In the genomic region with DNA sequence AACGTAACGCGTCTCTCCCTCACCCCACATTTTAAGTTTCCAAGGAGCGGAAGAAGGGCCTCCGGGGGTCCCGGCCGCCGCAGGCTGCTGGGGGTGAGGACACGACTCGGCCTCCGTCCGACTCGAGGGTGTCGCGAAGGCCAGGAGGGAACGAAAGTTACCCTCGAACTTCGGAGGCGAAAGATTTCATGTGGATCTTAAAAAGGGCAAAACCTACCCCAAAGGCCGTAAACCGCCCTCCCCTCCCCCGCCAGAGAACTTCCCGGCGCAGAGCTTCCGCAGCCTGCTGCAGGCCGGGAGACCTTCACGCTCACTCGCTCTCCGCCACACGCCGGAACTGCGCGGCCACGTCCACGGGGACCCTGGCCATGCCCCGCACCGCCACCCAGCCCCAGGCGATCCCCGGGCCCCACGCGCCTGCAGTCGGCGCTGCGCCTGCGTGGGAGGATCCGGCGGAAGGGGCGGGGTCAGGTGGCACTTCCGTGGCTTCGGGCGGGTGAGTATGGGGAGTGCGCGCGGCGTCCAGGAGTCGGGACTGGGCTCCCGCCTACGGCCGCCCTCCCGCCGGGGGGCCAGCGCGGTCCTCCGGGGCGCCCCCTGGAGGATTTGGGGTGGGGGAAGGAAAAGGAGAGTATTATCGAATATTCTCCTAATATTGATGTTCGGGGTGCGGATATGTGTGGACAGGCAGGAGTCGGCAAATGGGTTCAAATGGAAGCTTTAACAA, we compare ENCODE assay signal across 8 cellular contexts. TPM values are rescaled to one million over a fixed set of nuclear protein-coding genes. Genes with fewer than 3 reads are reported as not detected.
DNase-seq lines count a peak whose midpoint lies in the region; ATAC-seq and TF ChIP-seq lines count a peak whose summit lies in the region.

A gene (plus strand): TSS at position 474 of the 727 bp plus-strand sequence. CDS start 19,755 bp downstream, outside the sequence.

- ATAC-seq in GM18867 (IDR thresholded peaks at IDR 0.05; ENCODE audit: unreplicated experiment) (peak; percentile 87), HG03103 (IDR thresholded peaks at IDR 0.05; ENCODE audit: low read depth, unreplicated experiment) (peak; percentile 86), WTC11 (peak; percentile 98)

- H3K27ac ChIP-seq in AG04450 (ENCODE audit: low read depth, low read length), result peak within 1 kb of the TSS; percentile 88

- peaks cover 39% of the 10 kb centered on the region for H3K4me1 Mint-ChIP-seq in WTC11

- H3K27me3 ChIP-seq in AG04450 (ENCODE audit: control insufficient read depth, insufficient read depth, low read length), result no peaks in the 10 kb centered on the region

- DNase-seq in AG04450 (ENCODE audit: low read depth, low spot score), result peak; percentile 77
- peak; percentile 92 for DNase-seq in NCI-H2227 (lab: John Stamatoyannopoulos, UW; ENCODE audit: unreplicated experiment)
- DNase-seq in WTC11 (ENCODE audit: low spot score), result peak; percentile 88
- peak; percentile 92 to 96 for DNase-seq in cardiac fibroblast (ENCODE audit: low read depth in 2 of 2)
- DNase-seq in inferior parietal cortex (ENCODE audit: extremely low spot score), result peak; percentile 92
- peak; percentile 92 to 94 for DNase-seq in stimulated activated CD4-positive, alpha-beta T cell treated with anti-CD3 and anti-CD28 coated beads, Interleukin-12 subunit alpha, Interleukin-12 subunit beta, amount 100 ng/mL, for 24 hours (ENCODE audit: low read depth in 2 of 2)

- POLR2A ChIA-PET in AG04450 (lab: Yijun Ruan, JAX), result interaction anchor here (1.0 to 1.3 kb wide), 2 partner anchors 114 to 116 kb away, joined by 3 read pairs; no protein-coding TSS in a partner anchor
- POLR2A ChIA-PET in WTC11 (lab: Charles Lee), result no interaction called here

- H3K9me3 Mint-ChIP-seq in WTC11, result peaks cover 19% of the 10 kb centered on the region

- H3K9me3 ChIP-seq in AG04450 (ENCODE audit: control insufficient read depth, insufficient read depth, low read length), result no peaks in the 10 kb centered on the region

- peak within 1 kb of the TSS; percentile 89 for H3K4me3 ChIP-seq in AG04450 (ENCODE audit: low read depth, low read length)
- H3K4me3 ChIP-seq in cardiac fibroblast (replicated peaks in 1 of 2; ENCODE audit: low read depth in 2 of 2, low read length in 2 of 2), result peak within 1 kb of the TSS; percentile 82 to 85

- H3K4me3 Mint-ChIP-seq in WTC11, result peak within 1 kb of the TSS; percentile 94

- peaks cover 19% of the 10 kb centered on the region for H3K36me3 Mint-ChIP-seq in WTC11

- CTCF ChIA-PET in AG04450 (lab: Charles Lee), result interaction anchor here (0.5 to 7.0 kb wide), 21 partner anchors 9 to 473 kb away, joined by 3 to 140 read pairs (median 3); no protein-coding TSS in a partner anchor
- CTCF ChIA-PET in WTC11 (lab: Charles Lee), result interaction anchor here (0.7 to 1.6 kb wide), 5 partner anchors 19 to 611 kb away, joined by 3 to 4 read pairs (median 3); no protein-coding TSS in a partner anchor

- TF ChIP-seq CTCF in AG04450 (IDR thresholded peaks at IDR 0.05; ENCODE audit: low read depth, low read length) (peak; percentile 68), WTC11 (IDR thresholded peaks at IDR 0.05) (peak; percentile 69; the same call in 1 of the 2 replicates), cardiac fibroblast (IDR thresholded peaks at IDR 0.05; ENCODE audit: low read depth, low read length) (peak; percentile 40)

- no peaks in the 10 kb centered on the region for H3K27me3 Mint-ChIP-seq in WTC11 (ENCODE audit: low read depth)

- H3K27ac Mint-ChIP-seq in WTC11, result peak within 1 kb of the TSS; percentile 94

TF ChIP-seq in WTC11, 78 proteins besides CTCF, POLR2A, EP300 and RAD21 (continues in another document):
- no peak for TF ChIP-seq NR2C2 (CRISPR knock-in tag; IDR thresholded peaks at IDR 0.05)
- TF ChIP-seq EMX1 (CRISPR knock-in tag; IDR thresholded peaks at IDR 0.05), result no peak
- TF ChIP-seq, protein P1, sequence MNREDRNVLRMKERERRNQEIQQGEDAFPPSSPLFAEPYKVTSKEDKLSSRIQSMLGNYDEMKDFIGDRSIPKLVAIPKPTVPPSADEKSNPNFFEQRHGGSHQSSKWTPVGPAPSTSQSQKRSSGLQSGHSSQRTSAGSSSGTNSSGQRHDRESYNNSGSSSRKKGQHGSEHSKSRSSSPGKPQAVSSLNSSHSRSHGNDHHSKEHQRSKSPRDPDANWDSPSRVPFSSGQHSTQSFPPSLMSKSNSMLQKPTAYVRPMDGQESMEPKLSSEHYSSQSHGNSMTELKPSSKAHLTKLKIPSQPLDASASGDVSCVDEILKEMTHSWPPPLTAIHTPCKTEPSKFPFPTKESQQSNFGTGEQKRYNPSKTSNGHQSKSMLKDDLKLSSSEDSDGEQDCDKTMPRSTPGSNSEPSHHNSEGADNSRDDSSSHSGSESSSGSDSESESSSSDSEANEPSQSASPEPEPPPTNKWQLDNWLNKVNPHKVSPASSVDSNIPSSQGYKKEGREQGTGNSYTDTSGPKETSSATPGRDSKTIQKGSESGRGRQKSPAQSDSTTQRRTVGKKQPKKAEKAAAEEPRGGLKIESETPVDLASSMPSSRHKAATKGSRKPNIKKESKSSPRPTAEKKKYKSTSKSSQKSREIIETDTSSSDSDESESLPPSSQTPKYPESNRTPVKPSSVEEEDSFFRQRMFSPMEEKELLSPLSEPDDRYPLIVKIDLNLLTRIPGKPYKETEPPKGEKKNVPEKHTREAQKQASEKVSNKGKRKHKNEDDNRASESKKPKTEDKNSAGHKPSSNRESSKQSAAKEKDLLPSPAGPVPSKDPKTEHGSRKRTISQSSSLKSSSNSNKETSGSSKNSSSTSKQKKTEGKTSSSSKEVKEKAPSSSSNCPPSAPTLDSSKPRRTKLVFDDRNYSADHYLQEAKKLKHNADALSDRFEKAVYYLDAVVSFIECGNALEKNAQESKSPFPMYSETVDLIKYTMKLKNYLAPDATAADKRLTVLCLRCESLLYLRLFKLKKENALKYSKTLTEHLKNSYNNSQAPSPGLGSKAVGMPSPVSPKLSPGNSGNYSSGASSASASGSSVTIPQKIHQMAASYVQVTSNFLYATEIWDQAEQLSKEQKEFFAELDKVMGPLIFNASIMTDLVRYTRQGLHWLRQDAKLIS (CRISPR knock-in tag; IDR thresholded peaks at IDR 0.05; ENCODE audit: borderline replicate concordance), result peak; percentile 93; the same call in 1 of the 2 replicates
- TF ChIP-seq ZNF121 (CRISPR knock-in tag; IDR thresholded peaks at IDR 0.05), result no peak
- no peak for TF ChIP-seq RORB (CRISPR knock-in tag; IDR thresholded peaks at IDR 0.05)
- TF ChIP-seq NR3C1 (CRISPR knock-in tag; conservative IDR thresholded peaks at IDR 0.05; ENCODE audit: low read depth), result no peak
- peak; percentile 89; the same call in 1 of the 2 replicates for TF ChIP-seq ZBTB21 (CRISPR knock-in tag; IDR thresholded peaks at IDR 0.05; ENCODE audit: borderline replicate concordance)
- TF ChIP-seq, protein P2, sequence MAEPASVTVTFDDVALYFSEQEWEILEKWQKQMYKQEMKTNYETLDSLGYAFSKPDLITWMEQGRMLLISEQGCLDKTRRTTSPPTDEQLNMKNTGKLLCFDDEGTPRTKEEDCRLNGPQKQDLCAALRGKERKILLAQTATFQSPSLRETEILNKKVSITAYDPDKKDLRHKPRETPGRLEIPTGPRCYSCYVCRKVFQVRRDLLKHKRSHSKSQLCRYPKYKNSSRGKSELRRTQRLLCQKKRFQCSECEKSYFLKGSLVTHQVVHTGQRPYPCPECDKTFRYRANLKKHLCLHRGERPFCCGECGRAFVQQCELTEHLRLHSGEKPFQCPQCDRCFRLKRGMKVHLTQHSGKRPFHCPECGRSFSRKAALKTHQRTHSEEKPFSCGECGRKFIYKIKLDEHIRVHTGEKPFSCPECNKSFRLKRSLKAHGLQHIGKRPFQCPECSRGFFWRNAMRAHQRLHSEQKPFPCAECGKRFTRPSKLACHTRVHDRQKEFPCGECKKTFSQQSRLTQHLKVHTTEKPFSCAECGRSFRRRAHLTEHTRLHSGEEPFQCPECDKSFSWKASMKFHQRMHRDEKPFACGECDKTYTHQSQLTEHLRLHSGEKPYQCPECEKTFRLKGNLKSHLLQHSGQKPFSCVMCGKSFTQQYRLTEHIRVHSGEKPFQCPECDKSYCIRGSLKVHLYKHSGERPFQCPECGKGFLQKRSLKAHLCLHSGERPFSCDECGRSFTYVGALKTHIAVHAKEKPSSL (CRISPR knock-in tag; conservative IDR thresholded peaks at IDR 0.05), result no peak
- peak; percentile 96 for TF ChIP-seq TEAD1 (CRISPR knock-in tag; IDR thresholded peaks at IDR 0.05)
- peak; percentile 91 for TF ChIP-seq ZNF219 (CRISPR knock-in tag; IDR thresholded peaks at IDR 0.05; ENCODE audit: borderline replicate concordance)
- no peak for TF ChIP-seq OVOL2 (CRISPR knock-in tag; IDR thresholded peaks at IDR 0.05; ENCODE audit: borderline replicate concordance)
- TF ChIP-seq, protein P3, sequence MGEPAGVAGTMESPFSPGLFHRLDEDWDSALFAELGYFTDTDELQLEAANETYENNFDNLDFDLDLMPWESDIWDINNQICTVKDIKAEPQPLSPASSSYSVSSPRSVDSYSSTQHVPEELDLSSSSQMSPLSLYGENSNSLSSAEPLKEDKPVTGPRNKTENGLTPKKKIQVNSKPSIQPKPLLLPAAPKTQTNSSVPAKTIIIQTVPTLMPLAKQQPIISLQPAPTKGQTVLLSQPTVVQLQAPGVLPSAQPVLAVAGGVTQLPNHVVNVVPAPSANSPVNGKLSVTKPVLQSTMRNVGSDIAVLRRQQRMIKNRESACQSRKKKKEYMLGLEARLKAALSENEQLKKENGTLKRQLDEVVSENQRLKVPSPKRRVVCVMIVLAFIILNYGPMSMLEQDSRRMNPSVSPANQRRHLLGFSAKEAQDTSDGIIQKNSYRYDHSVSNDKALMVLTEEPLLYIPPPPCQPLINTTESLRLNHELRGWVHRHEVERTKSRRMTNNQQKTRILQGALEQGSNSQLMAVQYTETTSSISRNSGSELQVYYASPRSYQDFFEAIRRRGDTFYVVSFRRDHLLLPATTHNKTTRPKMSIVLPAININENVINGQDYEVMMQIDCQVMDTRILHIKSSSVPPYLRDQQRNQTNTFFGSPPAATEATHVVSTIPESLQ (CRISPR knock-in tag; IDR thresholded peaks at IDR 0.05), result no peak

RNA-seq across cellular contexts. Expression of the gene that starts here (rescaled TPM):
- 7.2 and 8.8 TPM in 2 replicates for polyA plus RNA-seq in AG04450 (2011; rRNA removed)
- 5.3 and 10.5 TPM in 2 replicates for polyA minus RNA-seq in AG04450 (2011; rRNA and poly(A)+ RNA removed)
- total RNA-seq in WTC11 (2021), result 4.9 to 5.9 TPM (median 5.0 TPM) in 3 replicates

Comparison
In these comparisons a context has a peak if more than half of its experiments do, and no peak if none do; other contexts are left out.
1. Peak in every context shown above with its lines: DNase-seq, ATAC-seq, H3K4me3 ChIP-seq and H3K27ac ChIP-seq.